In the genomic region with DNA sequence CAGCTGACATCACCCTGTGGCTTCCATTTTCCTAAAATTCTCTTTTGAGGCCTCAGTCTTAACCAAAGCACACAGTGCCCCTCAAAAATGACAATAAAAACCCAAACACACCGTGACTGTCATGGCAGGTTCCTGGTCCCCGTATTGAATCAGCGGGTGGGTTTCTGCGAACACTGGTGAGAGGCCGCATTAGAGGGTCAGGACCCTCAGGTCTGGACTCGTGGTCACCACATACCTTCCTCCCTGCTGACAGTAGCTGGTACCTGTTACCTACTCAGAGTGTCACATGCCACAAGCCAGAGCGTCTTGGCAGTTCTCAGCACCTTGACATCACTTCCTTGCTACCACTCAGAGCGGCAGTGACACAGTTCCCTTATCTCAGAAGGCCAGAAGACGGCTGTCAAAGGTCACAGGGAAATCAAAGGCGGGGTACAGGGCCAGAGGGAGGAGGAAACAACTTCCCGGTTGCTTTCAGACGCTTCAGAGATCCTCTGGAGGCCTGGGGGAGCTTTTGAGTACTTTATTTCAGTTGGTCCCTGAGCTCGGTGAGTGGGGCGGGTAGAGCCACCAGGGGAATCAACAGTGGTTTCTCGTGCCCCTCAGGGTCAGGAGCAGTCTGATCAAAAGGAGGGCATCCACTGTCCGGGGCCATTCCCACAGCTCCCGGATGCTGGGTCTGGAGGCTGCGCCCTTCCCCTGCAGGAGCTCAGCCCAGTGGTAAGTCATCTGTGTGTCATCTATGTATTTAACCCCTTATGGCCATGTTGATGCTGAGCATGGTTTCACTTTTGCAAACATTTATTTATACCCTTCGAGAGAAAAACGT, we compare ENCODE assay signal across 1 cellular context.
TF ChIP-seq lines count a peak whose summit lies in the region.

A gene (minus strand): TSS at position 281 of the 826 bp plus-strand sequence.
A gene with protein sequence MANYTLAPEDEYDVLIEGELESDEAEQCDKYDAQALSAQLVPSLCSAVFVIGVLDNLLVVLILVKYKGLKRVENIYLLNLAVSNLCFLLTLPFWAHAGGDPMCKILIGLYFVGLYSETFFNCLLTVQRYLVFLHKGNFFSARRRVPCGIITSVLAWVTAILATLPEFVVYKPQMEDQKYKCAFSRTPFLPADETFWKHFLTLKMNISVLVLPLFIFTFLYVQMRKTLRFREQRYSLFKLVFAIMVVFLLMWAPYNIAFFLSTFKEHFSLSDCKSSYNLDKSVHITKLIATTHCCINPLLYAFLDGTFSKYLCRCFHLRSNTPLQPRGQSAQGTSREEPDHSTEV (plus strand): TSS at position 474 of the 826 bp plus-strand sequence. CDS start 821 bp downstream, outside the sequence.

TF ChIP-seq in K562, 482 proteins besides CTCF, POLR2A, EP300 and RAD21 (continued from another document and continues in another):
- TF ChIP-seq, protein P1, sequence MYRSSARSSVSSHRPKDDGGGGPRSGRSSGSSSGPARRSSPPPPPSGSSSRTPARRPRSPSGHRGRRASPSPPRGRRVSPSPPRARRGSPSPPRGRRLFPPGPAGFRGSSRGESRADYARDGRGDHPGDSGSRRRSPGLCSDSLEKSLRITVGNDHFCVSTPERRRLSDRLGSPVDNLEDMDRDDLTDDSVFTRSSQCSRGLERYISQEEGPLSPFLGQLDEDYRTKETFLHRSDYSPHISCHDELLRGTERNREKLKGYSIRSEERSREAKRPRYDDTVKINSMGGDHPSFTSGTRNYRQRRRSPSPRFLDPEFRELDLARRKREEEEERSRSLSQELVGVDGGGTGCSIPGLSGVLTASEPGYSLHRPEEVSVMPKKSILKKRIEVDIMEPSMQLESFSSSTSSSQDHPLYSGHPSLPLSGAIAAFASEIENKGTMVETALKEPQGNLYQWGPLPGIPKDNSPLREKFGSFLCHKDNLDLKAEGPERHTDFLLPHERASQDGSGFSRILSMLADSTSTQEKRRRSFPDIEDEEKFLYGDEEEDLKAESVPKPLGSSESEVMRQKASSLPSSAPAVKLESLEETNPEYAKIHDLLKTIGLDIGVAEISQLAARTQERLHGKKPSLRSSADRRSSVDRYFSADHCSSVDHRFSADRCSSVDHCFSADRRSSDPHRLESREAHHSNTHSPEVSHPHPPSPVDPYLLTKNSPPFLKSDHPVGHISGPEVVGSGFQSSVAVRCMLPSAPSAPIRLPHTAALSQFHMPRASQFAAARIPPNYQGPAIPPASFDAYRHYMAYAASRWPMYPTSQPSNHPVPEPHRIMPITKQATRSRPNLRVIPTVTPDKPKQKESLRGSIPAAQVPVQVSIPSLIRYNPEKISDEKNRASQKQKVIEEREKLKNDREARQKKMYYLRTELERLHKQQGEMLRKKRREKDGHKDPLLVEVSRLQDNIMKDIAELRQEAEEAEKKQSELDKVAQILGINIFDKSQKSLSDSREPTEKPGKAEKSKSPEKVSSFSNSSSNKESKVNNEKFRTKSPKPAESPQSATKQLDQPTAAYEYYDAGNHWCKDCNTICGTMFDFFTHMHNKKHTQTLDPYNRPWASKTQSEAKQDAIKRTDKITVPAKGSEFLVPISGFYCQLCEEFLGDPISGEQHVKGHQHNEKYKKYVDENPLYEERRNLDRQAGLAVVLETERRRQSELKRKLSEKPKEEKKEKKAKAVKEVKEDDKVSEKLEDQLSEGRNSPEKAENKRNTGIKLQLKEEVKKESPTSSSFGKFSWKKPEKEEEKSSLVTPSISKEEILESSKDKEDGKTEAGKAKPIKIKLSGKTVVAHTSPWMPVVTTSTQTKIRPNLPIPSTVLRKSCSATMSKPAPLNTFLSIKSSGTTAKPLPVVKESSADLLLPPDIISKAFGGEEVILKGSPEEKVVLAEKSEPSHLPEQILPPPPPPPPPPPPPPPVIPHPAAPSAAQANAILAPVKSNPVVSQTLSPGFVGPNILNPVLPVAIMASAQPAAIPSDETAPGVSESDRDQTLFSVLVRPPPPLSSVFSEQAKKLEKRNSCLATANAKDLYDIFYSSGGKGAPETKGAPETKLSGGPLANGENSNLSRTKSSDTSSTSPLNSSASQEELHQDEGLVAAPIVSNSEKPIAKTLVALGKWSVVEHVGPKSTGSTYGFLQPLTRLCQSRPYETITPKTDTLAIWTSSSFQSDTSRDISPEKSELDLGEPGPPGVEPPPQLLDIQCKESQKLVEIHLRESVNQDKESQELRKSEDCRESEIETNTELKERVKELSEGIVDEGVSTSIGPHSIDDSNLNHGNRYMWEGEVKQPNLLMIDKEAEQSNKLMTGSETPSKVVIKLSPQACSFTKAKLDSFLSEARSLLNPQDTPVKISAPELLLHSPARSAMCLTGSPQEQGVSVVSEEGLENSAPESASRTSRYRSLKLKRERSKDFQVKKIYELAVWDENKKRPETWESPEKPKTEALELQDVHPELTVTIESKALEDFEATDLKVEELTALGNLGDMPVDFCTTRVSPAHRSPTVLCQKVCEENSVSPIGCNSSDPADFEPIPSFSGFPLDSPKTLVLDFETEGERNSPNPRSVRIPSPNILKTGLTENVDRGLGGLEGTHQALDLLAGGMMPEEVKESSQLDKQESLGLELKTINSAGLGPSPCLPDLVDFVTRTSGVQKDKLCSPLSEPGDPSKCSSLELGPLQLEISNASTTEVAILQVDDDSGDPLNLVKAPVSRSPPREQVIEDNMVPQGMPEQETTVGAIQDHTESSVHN (IDR thresholded peaks at IDR 0.05; ENCODE audit: borderline replicate concordance in 1 of 2, low read depth in 1 of 2) = peak in 1 of 2 experiments; percentile 83; a peak in 2 of 4 replicates
- peak; percentile 90 for TF ChIP-seq SMARCE1 (IDR thresholded peaks at IDR 0.05)
- TF ChIP-seq, protein P2, sequence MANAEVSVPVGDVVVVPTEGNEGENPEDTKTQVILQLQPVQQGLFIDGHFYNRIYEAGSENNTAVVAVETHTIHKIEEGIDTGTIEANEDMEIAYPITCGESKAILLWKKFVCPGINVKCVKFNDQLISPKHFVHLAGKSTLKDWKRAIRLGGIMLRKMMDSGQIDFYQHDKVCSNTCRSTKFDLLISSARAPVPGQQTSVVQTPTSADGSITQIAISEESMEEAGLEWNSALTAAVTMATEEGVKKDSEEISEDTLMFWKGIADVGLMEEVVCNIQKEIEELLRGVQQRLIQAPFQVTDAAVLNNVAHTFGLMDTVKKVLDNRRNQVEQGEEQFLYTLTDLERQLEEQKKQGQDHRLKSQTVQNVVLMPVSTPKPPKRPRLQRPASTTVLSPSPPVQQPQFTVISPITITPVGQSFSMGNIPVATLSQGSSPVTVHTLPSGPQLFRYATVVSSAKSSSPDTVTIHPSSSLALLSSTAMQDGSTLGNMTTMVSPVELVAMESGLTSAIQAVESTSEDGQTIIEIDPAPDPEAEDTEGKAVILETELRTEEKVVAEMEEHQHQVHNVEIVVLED (CRISPR knock-in tag; IDR thresholded peaks at IDR 0.05) = 0 out of 2 replicates have a peak, but pooled peaks have one; percentile 42
- TF ChIP-seq, protein P3, sequence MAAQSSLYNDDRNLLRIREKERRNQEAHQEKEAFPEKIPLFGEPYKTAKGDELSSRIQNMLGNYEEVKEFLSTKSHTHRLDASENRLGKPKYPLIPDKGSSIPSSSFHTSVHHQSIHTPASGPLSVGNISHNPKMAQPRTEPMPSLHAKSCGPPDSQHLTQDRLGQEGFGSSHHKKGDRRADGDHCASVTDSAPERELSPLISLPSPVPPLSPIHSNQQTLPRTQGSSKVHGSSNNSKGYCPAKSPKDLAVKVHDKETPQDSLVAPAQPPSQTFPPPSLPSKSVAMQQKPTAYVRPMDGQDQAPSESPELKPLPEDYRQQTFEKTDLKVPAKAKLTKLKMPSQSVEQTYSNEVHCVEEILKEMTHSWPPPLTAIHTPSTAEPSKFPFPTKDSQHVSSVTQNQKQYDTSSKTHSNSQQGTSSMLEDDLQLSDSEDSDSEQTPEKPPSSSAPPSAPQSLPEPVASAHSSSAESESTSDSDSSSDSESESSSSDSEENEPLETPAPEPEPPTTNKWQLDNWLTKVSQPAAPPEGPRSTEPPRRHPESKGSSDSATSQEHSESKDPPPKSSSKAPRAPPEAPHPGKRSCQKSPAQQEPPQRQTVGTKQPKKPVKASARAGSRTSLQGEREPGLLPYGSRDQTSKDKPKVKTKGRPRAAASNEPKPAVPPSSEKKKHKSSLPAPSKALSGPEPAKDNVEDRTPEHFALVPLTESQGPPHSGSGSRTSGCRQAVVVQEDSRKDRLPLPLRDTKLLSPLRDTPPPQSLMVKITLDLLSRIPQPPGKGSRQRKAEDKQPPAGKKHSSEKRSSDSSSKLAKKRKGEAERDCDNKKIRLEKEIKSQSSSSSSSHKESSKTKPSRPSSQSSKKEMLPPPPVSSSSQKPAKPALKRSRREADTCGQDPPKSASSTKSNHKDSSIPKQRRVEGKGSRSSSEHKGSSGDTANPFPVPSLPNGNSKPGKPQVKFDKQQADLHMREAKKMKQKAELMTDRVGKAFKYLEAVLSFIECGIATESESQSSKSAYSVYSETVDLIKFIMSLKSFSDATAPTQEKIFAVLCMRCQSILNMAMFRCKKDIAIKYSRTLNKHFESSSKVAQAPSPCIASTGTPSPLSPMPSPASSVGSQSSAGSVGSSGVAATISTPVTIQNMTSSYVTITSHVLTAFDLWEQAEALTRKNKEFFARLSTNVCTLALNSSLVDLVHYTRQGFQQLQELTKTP (IDR thresholded peaks at IDR 0.05; ENCODE audit: low read depth in 1 of 2, partially characterized antibody in 2 of 2) = peak in 1 of 2 experiments; percentile 67
- TF ChIP-seq, protein P4, sequence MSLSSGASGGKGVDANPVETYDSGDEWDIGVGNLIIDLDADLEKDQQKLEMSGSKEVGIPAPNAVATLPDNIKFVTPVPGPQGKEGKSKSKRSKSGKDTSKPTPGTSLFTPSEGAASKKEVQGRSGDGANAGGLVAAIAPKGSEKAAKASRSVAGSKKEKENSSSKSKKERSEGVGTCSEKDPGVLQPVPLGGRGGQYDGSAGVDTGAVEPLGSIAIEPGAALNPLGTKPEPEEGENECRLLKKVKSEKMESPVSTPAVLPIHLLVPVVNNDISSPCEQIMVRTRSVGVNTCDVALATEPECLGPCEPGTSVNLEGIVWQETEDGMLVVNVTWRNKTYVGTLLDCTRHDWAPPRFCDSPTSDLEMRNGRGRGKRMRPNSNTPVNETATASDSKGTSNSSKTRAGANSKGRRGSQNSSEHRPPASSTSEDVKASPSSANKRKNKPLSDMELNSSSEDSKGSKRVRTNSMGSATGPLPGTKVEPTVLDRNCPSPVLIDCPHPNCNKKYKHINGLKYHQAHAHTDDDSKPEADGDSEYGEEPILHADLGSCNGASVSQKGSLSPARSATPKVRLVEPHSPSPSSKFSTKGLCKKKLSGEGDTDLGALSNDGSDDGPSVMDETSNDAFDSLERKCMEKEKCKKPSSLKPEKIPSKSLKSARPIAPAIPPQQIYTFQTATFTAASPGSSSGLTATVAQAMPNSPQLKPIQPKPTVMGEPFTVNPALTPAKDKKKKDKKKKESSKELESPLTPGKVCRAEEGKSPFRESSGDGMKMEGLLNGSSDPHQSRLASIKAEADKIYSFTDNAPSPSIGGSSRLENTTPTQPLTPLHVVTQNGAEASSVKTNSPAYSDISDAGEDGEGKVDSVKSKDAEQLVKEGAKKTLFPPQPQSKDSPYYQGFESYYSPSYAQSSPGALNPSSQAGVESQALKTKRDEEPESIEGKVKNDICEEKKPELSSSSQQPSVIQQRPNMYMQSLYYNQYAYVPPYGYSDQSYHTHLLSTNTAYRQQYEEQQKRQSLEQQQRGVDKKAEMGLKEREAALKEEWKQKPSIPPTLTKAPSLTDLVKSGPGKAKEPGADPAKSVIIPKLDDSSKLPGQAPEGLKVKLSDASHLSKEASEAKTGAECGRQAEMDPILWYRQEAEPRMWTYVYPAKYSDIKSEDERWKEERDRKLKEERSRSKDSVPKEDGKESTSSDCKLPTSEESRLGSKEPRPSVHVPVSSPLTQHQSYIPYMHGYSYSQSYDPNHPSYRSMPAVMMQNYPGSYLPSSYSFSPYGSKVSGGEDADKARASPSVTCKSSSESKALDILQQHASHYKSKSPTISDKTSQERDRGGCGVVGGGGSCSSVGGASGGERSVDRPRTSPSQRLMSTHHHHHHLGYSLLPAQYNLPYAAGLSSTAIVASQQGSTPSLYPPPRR (CRISPR knock-in tag; IDR thresholded peaks at IDR 0.05; ENCODE audit: borderline replicate concordance) = no peak; the same call in 1 of the 2 replicates
- TF ChIP-seq MAZ (CRISPR knock-in tag; conservative IDR thresholded peaks at IDR 0.05 in 1 of 2, IDR thresholded peaks at IDR 0.05 in 1 of 2) = peak; percentile 76 to 80
- TF ChIP-seq, protein P5, sequence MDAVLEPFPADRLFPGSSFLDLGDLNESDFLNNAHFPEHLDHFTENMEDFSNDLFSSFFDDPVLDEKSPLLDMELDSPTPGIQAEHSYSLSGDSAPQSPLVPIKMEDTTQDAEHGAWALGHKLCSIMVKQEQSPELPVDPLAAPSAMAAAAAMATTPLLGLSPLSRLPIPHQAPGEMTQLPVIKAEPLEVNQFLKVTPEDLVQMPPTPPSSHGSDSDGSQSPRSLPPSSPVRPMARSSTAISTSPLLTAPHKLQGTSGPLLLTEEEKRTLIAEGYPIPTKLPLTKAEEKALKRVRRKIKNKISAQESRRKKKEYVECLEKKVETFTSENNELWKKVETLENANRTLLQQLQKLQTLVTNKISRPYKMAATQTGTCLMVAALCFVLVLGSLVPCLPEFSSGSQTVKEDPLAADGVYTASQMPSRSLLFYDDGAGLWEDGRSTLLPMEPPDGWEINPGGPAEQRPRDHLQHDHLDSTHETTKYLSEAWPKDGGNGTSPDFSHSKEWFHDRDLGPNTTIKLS (IDR thresholded peaks at IDR 0.05; ENCODE audit: borderline replicate concordance, low read depth) = peak; percentile 69
- peak; percentile 48 for TF ChIP-seq POLR2B (IDR thresholded peaks at IDR 0.05; ENCODE audit: low read depth, partially characterized antibody)
- peak; percentile 77; the same call in 1 of the 2 replicates for TF ChIP-seq ZNF583 (CRISPR knock-in tag; IDR thresholded peaks at IDR 0.05)
- TF ChIP-seq HCFC1 (IDR thresholded peaks at IDR 0.05; ENCODE audit: low read depth, low read length) = peak; percentile 39
- no peak for TF ChIP-seq NR2F6 (CRISPR knock-in tag; IDR thresholded peaks at IDR 0.05)
- TF ChIP-seq ZZZ3 (IDR thresholded peaks at IDR 0.05) = no peak
- TF ChIP-seq ZNF436 (CRISPR knock-in tag; IDR thresholded peaks at IDR 0.05) = no peak
- TF ChIP-seq MEIS2 (IDR thresholded peaks at IDR 0.05; ENCODE audit: partially characterized antibody) = peak; percentile 94
- peak; percentile 94 for TF ChIP-seq ATF7 (IDR thresholded peaks at IDR 0.05)
- peak; percentile 96 for TF ChIP-seq MTA3 (IDR thresholded peaks at IDR 0.05; ENCODE audit: borderline replicate concordance)
- peak; percentile 69; the same call in 1 of the 2 replicates for TF ChIP-seq ZNF23 (CRISPR knock-in tag; IDR thresholded peaks at IDR 0.05)
- TF ChIP-seq, protein P6, sequence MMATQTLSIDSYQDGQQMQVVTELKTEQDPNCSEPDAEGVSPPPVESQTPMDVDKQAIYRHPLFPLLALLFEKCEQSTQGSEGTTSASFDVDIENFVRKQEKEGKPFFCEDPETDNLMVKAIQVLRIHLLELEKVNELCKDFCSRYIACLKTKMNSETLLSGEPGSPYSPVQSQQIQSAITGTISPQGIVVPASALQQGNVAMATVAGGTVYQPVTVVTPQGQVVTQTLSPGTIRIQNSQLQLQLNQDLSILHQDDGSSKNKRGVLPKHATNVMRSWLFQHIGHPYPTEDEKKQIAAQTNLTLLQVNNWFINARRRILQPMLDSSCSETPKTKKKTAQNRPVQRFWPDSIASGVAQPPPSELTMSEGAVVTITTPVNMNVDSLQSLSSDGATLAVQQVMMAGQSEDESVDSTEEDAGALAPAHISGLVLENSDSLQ (IDR thresholded peaks at IDR 0.05) = peak; percentile 92
- peak; percentile 60; the same call in 1 of the 2 replicates for TF ChIP-seq MBD2 (IDR thresholded peaks at IDR 0.05; ENCODE audit: borderline replicate concordance, low read depth)
- peak; percentile 55; the same call in 1 of the 2 replicates for TF ChIP-seq ZNF354B (CRISPR knock-in tag; IDR thresholded peaks at IDR 0.05)
- TF ChIP-seq JUND (IDR thresholded peaks at IDR 0.05; ENCODE audit: borderline replicate concordance, low read depth, low read length) = peak; percentile 93
- TF ChIP-seq JUND (tag; IDR thresholded peaks at IDR 0.05; ENCODE audit: borderline replicate concordance, low read depth, low read length) = peak; percentile 79; the same call in 1 of the 3 replicates
- TF ChIP-seq PCBP1 (IDR thresholded peaks at IDR 0.05; ENCODE audit: low read depth, low read length, poor library complexity, severe bottlenecking) = no peak
